17 cellular contexts compared by ENCODE assay signal in the genomic region with DNA sequence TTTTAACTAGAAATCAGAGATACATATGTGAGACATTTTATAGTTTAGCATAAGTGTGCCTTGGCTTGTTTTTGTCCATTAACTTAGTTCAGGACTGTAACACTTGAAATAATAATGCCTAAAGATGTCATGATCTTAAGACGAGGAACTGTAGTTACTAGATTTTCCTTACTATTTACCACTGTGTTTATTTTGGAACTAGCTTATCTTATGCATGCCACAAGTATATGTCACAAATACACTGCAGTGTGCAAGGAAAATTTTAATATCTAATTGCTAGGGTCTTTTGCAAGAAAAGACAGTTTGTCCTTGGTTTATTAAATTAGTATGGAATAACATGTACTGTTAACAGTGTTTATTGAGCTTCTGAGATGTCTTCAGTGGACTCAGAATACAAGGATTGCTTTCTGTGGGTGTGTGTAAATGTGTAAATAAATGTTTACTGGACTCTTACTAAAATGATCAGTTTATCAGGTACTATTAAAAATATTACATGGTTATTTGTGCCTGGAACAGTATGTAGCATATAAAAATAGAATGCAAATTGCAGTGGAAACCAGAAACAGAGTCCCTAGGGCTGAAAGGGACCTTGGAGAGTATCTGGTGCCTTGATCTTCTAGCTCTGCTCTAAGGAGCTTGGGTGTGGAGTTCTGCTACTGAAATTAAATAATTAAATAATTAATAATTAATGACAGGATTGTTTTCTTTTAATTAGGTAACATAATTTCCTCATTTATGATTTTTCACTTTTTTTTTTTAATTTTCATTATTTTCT. TPM values are rescaled to one million over a fixed set of nuclear protein-coding genes. Genes with fewer than 3 reads are reported as not detected.
A peak's percentile ranks its signal among the peaks of the same experiment; 100 is the strongest.
DNase-seq lines count a peak whose midpoint lies in the region; ATAC-seq and TF ChIP-seq lines count a peak whose summit lies in the region.
"Had no signal": no experiment of that assay in that cellular context is flagged by ENCODE, and none has a peak within 500 bp of the region (broad histone marks: within the 10 kb centered on the region; RNA-seq: fewer than 3 reads in every experiment).

No MANE protein-coding gene starts in this region.

- DNase-seq in H9: no peak
- DNase-seq in WTC11 (ENCODE audit: low spot score): no peak
- DNase-seq in right atrium auricular region (ENCODE audit: low spot score): no peak
- no peak for DNase-seq in stimulated activated naive B cell treated with anti-CD40 and anti-IgM and Interleukin-4, amounts not matched to agents 10 μg/mL and 1 μg/mL and 100 μg/mL, for 72 hours
- DNase-seq in foreskin melanocyte: no peak
- DNase-seq in 8988T: no peak
- no peak for DNase-seq in nucleus accumbens (lab: John Stamatoyannopoulos, UW)
- DNase-seq: activated CD8-positive, alpha-beta T cell treated with anti-CD3 and anti-CD28 coated beads for 36 hours; amniotic stem cell; CD8-positive, alpha-beta T cell; mucosa of descending colon; NCI-H187; stimulated activated CD4-positive, alpha-beta T cell treated with anti-CD3 and anti-CD28 coated beads, Interleukin-12 subunit alpha, Interleukin-12 subunit beta, amount 100 ng/mL, for 4 hours; substantia nigra; SW 1271 had no signal

- no peak overlapping the region for H2BK12ac ChIP-seq in H9 (ENCODE audit: insufficient read length, low read depth, low read length)

- no peak for ATAC-seq in WTC11
- no peak for ATAC-seq in stimulated activated naive B cell treated with anti-CD40 and anti-IgM and Interleukin-4, amounts not matched to agents 10 μg/mL and 1 μg/mL and 100 μg/mL, for 72 hours (replicated peaks)
- no peak for ATAC-seq in HG02759 (IDR thresholded peaks at IDR 0.05; ENCODE audit: unreplicated experiment)
- ATAC-seq: activated CD8-positive, alpha-beta T cell treated with anti-CD3 and anti-CD28 coated beads for 36 hours; CD8-positive, alpha-beta T cell; mucosa of descending colon had no signal

- no peak overlapping the region for H2AK5ac ChIP-seq in H9 (ENCODE audit: insufficient read length, low read length)

- no peaks in the 10 kb centered on the region for H3K36me3 ChIP-seq in right atrium auricular region

- POLR2A ChIA-PET in WTC11 (lab: Charles Lee): interaction anchor here (0.6 kb wide), 1 partner anchor 9 kb away, joined by 3 read pairs; no protein-coding TSS in a partner anchor

- H2BK5ac ChIP-seq in H9 (ENCODE audit: insufficient read length, low read length): no peak overlapping the region

- H3K4me3 ChIP-seq in right atrium auricular region: no peak overlapping the region
- H3K4me3 ChIP-seq: mucosa of descending colon had no signal

- no peak overlapping the region for H2AFZ ChIP-seq in H9 (ENCODE audit: low read length)

- peak overlapping the region; percentile 23 for H3K27ac ChIP-seq in H9 (ENCODE audit: insufficient read length, low read depth, low read length)
- peak overlapping the region; percentile 40 to 57 for H3K27ac ChIP-seq in right atrium auricular region
- H3K27ac ChIP-seq: KMS-11 had no signal

- H3K27me3 Mint-ChIP-seq in H9 (ENCODE audit: low read depth) (no peaks in the 10 kb centered on the region), WTC11 (ENCODE audit: low read depth) (no peaks in the 10 kb centered on the region)
- H3K27me3 Mint-ChIP-seq in stimulated activated naive B cell treated with anti-CD40 and anti-IgM and Interleukin-4, amounts not matched to agents 10 μg/mL and 1 μg/mL and 100 μg/mL, for 72 hours: no peaks in the 10 kb centered on the region
- H3K27me3 Mint-ChIP-seq: activated CD8-positive, alpha-beta T cell treated with anti-CD3 and anti-CD28 coated beads for 36 hours had no signal

- TF ChIP-seq CTCF in H9 (conservative IDR thresholded peaks at IDR 0.05): no peak
- no peak for TF ChIP-seq CTCF in WTC11 (IDR thresholded peaks at IDR 0.05)
- no peak for TF ChIP-seq CTCF in right atrium auricular region (IDR thresholded peaks at IDR 0.05)

- H2BK20ac ChIP-seq in H9 (ENCODE audit: low read depth, low read length, poor library complexity, severe bottlenecking): no peak overlapping the region

- H3K4me1 ChIP-seq in H9 (ENCODE audit: insufficient read depth, low read length) (peaks cover 5% of the 10 kb centered on the region; the same call in 1 of the 2 replicates), right atrium auricular region (peaks cover 0 to 53% of the 10 kb centered on the region in 2 donors)

- no peaks in the 10 kb centered on the region for H3K9me3 Mint-ChIP-seq in H9
- H3K9me3 Mint-ChIP-seq in WTC11: peaks cover 6% of the 10 kb centered on the region; the same call in 1 of the 2 replicates
- no peaks in the 10 kb centered on the region for H3K9me3 Mint-ChIP-seq in stimulated activated naive B cell treated with anti-CD40 and anti-IgM and Interleukin-4, amounts not matched to agents 10 μg/mL and 1 μg/mL and 100 μg/mL, for 72 hours
- H3K9me3 Mint-ChIP-seq: activated CD8-positive, alpha-beta T cell treated with anti-CD3 and anti-CD28 coated beads for 36 hours; CD8-positive, alpha-beta T cell had no signal

- H3K79me2 ChIP-seq in H9 (ENCODE audit: insufficient read depth, low read length): peaks cover 18% of the 10 kb centered on the region; the same call in 1 of the 2 replicates

- H3K4ac ChIP-seq in H9 (ENCODE audit: low read depth, low read length): no peak overlapping the region

- H3K4me1 Mint-ChIP-seq in H9 (peaks cover 53 to 61% of the 10 kb centered on the region in 2 experiments), WTC11 (peaks cover 69% of the 10 kb centered on the region)
- peaks cover 0 to 4% of the 10 kb centered on the region in 2 donors for H3K4me1 Mint-ChIP-seq in stimulated activated naive B cell treated with anti-CD40 and anti-IgM and Interleukin-4, amounts not matched to agents 10 μg/mL and 1 μg/mL and 100 μg/mL, for 72 hours

- no peak overlapping the region for H2BK15ac ChIP-seq in H9 (ENCODE audit: low read depth, low read length)

- no peak overlapping the region for H2BK120ac ChIP-seq in H9 (ENCODE audit: low read depth, low read length, poor library complexity, severe bottlenecking)

- H3K18ac ChIP-seq in H9 (ENCODE audit: insufficient read length, low read depth, low read length): no peak overlapping the region

- H3K14ac ChIP-seq in H9 (ENCODE audit: insufficient read depth, low read length): no peak overlapping the region

- H4K20me1 ChIP-seq in H9 (ENCODE audit: control insufficient read depth, insufficient read depth, insufficient read length): no peaks in the 10 kb centered on the region

- H3K27me3 ChIP-seq in H9 (ENCODE audit: insufficient read depth, low read length) (no peaks in the 10 kb centered on the region), right atrium auricular region (no peaks in the 10 kb centered on the region)

- H3K4me2 ChIP-seq in H9 (ENCODE audit: insufficient read depth, insufficient read length, low read length): no peak overlapping the region

- H3K4me3 Mint-ChIP-seq in H9 (no peak overlapping the region), WTC11 (no peak overlapping the region)
- H3K4me3 Mint-ChIP-seq in stimulated activated naive B cell treated with anti-CD40 and anti-IgM and Interleukin-4, amounts not matched to agents 10 μg/mL and 1 μg/mL and 100 μg/mL, for 72 hours: no peak overlapping the region
- H3K4me3 Mint-ChIP-seq: activated CD8-positive, alpha-beta T cell treated with anti-CD3 and anti-CD28 coated beads for 36 hours; CD8-positive, alpha-beta T cell had no signal

- H3K9me3 ChIP-seq in H9 (ENCODE audit: control insufficient read depth, low read depth, low read length) (no peaks in the 10 kb centered on the region), right atrium auricular region (no peaks in the 10 kb centered on the region)
- H3K9me3 ChIP-seq: mucosa of descending colon had no signal

- H3K36me3 Mint-ChIP-seq in H9 (ENCODE audit: insufficient read depth in 1 of 3, low read depth in 3 of 3): peaks cover 7 to 29% (median 25%) of the 10 kb centered on the region in 3 experiments
- peaks cover 7% of the 10 kb centered on the region for H3K36me3 Mint-ChIP-seq in WTC11
- no peaks in the 10 kb centered on the region for H3K36me3 Mint-ChIP-seq in stimulated activated naive B cell treated with anti-CD40 and anti-IgM and Interleukin-4, amounts not matched to agents 10 μg/mL and 1 μg/mL and 100 μg/mL, for 72 hours
- H3K36me3 Mint-ChIP-seq: CD8-positive, alpha-beta T cell had no signal

- no peak overlapping the region for H4K91ac ChIP-seq in H9 (ENCODE audit: insufficient read length, low read depth, low read length)

- no peak overlapping the region for H4K5ac ChIP-seq in H9 (ENCODE audit: insufficient read length, low read depth, low read length)

- H3T11ph ChIP-seq in H9 (ENCODE audit: low read length): no peak overlapping the region

- H3K23ac ChIP-seq in H9 (ENCODE audit: insufficient read length, low read depth, low read length): no peak overlapping the region

- H3K27ac Mint-ChIP-seq in H9: peak overlapping the region; percentile 55 to 83 (median 75); a peak in 3 of 7 replicates
- peak overlapping the region; percentile 84 for H3K27ac Mint-ChIP-seq in WTC11
- H3K27ac Mint-ChIP-seq in stimulated activated naive B cell treated with anti-CD40 and anti-IgM and Interleukin-4, amounts not matched to agents 10 μg/mL and 1 μg/mL and 100 μg/mL, for 72 hours: peak overlapping the region; percentile 14
- H3K27ac Mint-ChIP-seq: activated CD8-positive, alpha-beta T cell treated with anti-CD3 and anti-CD28 coated beads for 36 hours; CD8-positive, alpha-beta T cell had no signal

- CTCF ChIA-PET in WTC11 (lab: Charles Lee): interaction anchor here (0.9 to 2.1 kb wide), 7 partner anchors 14 to 205 kb away, joined by 3 to 6 read pairs (median 4); no protein-coding TSS in a partner anchor

- H3K9ac ChIP-seq in H9 (ENCODE audit: extremely low read depth, insufficient read length, low read length): no peak overlapping the region
- H3K9ac ChIP-seq: KMS-11 had no signal

- no CpG with 5 or more reads among the region's 1 CpG for WGBS in H9 (ENCODE audit: extremely low coverage, insufficient read length, low lambda C conversion rate)

- peaks cover 8% of the 10 kb centered on the region for H3K79me1 ChIP-seq in H9 (ENCODE audit: insufficient read depth, low read depth, low read length, poor library complexity, severe bottlenecking)

- no peaks in the 10 kb centered on the region for H3K23me2 ChIP-seq in H9 (ENCODE audit: insufficient read length, low read depth, low read length, poor library complexity, severe bottlenecking)

- no peak overlapping the region for H4K8ac ChIP-seq in H9 (replicated peaks; ENCODE audit: insufficient read length, low read depth, low read length)

- H3K56ac ChIP-seq in H9 (ENCODE audit: insufficient read length, low read depth, low read length): no peak overlapping the region

TF ChIP-seq in WTC11, 78 proteins besides CTCF, POLR2A, EP300 and RAD21:
- TF ChIP-seq, protein P1, sequence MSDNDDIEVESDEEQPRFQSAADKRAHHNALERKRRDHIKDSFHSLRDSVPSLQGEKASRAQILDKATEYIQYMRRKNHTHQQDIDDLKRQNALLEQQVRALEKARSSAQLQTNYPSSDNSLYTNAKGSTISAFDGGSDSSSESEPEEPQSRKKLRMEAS (CRISPR knock-in tag; IDR thresholded peaks at IDR 0.05): no peak
TF ChIP-seq in WTC11: peak in this region for 0.

RNA-seq across cellular contexts. Expression of a gene that starts 58.1 kb away (rescaled TPM):
- total RNA-seq in H9 (2021) (53.9 and 54.3 TPM in 2 replicates), WTC11 (2021) (32.8 to 39.7 TPM (median 35.7 TPM) in 3 replicates), right atrium auricular region (10 to 100 TPM; 13.5 to 16.2 TPM)

Comparison
In these comparisons a context has a peak if more than half of its experiments do, and no peak if none do; other contexts are left out.
1. H3K27ac Mint-ChIP-seq: peak in every context shown above with its lines; median percentile 84 in WTC11; 75 in H9; 14 in stimulated activated naive B cell treated with anti-CD40 and anti-IgM and Interleukin-4, amounts not matched to agents 10 μg/mL and 1 μg/mL and 100 μg/mL, for 72 hours.